22 cellular contexts compared by ENCODE assay signal in genomic region chr7:2657208-2657607, GRCh38. TPM values are rescaled to one million over a fixed set of nuclear protein-coding genes. Genes with fewer than 3 reads are reported as not detected.
"Had no signal": no experiment of that assay in that cellular context is flagged by ENCODE, and none has a peak within 500 bp of the region (broad histone marks: within the 10 kb centered on the region; RNA-seq: fewer than 3 reads in every experiment).

No MANE protein-coding gene starts in this region.

- H3K4me3 ChIP-seq: cardiac muscle cell, lower lobe of right lung, psoas muscle, right atrium auricular region, thyroid gland had no signal

- H3K4me1 Mint-ChIP-seq: activated CD4-positive, alpha-beta T cell treated with anti-CD3 and anti-CD28 coated beads, Interleukin-2, amount 10 ng/mL, durations not matched to agents 7 days and 5 days; T-cell had no signal

- DNase-seq: activated CD4-positive, alpha-beta T cell treated with anti-CD3 and anti-CD28 coated beads, Interleukin-2, amount 10 ng/mL, durations not matched to agents 7 days and 5 days; activated CD4-positive, CD25-positive, alpha-beta regulatory T cell treated with anti-CD3 and anti-CD28 coated beads, Interleukin-2, amount 50 U/mL, for 72 hours; activated CD8-positive, alpha-beta memory T cell treated with anti-CD3 and anti-CD28 coated beads, Interleukin-2, amount 50 U/mL, for 4 hours; activated naive CD4-positive, alpha-beta T cell treated with Interleukin-2 at 50 U/mL for 16 hours; activated T-cell treated with anti-CD3 and anti-CD28 coated beads, Interleukin-2, amount 50 U/mL, for 4 hours; amygdala; erythroblast; foreskin fibroblast; lower lobe of right lung; naive B cell; psoas muscle; stimulated activated CD4-positive, alpha-beta T cell treated with anti-CD3 and anti-CD28 coated beads, Interleukin-4, amount 100 ng/mL, for 24 hours; stimulated activated naive CD8-positive, alpha-beta T cell treated with anti-CD3 and anti-CD28 coated beads, Interleukin-15, Interleukin-2, amounts not matched to agents 100 U/mL and 50 U/mL, for 24 hours; T-cell; thyroid gland had no signal

- H3K27me3 ChIP-seq: cardiac muscle cell, right atrium auricular region, thyroid gland had no signal

- H3K9me3 ChIP-seq: lower lobe of right lung, psoas muscle, right atrium auricular region, thyroid gland had no signal

- FAIRE-seq: endometrium had no signal

- H3K27ac ChIP-seq: cardiac muscle cell, lower lobe of right lung, psoas muscle, right atrium auricular region, thyroid gland, VCaP had no signal

- H3K4me3 Mint-ChIP-seq: activated CD4-positive, alpha-beta T cell treated with anti-CD3 and anti-CD28 coated beads, Interleukin-2, amount 10 ng/mL, durations not matched to agents 7 days and 5 days; activated T-cell treated with anti-CD3 and anti-CD28 coated beads, Interleukin-2, amount 50 U/mL, for 4 hours; naive B cell; T-cell; T-helper 2 cell treated with Interferon-gamma antibody and Interleukin-4, amounts not matched to agents 5 μg/mL and 100 μg/mL, for 36 hours had no signal

- ATAC-seq: activated T-cell treated with anti-CD3 and anti-CD28 coated beads, Interleukin-2, amount 50 U/mL, for 4 hours; left lobe of liver; lower lobe of right lung; psoas muscle; stimulated activated naive CD8-positive, alpha-beta T cell treated with anti-CD3 and anti-CD28 coated beads, Interleukin-15, Interleukin-2, amounts not matched to agents 100 U/mL and 50 U/mL, for 24 hours; T-cell had no signal

- H3K9me3 Mint-ChIP-seq: activated CD4-positive, alpha-beta T cell treated with anti-CD3 and anti-CD28 coated beads, Interleukin-2, amount 10 ng/mL, durations not matched to agents 7 days and 5 days; activated T-cell treated with anti-CD3 and anti-CD28 coated beads, Interleukin-2, amount 50 U/mL, for 4 hours; activated T-helper 2 cell treated with anti-CD3 and anti-CD28 coated beads, Interferon-gamma antibody, Interleukin-2, Interleukin-4, amounts not matched to agents 10 μg/mL and 5 μg/mL and 100 μg/mL, durations not matched to agents 14 hours and 24 hours and 36 hours; naive B cell; T-cell; T-helper 2 cell treated with Interferon-gamma antibody and Interleukin-4, amounts not matched to agents 5 μg/mL and 100 μg/mL, for 36 hours had no signal

- H3K27ac Mint-ChIP-seq: activated CD4-positive, alpha-beta T cell treated with anti-CD3 and anti-CD28 coated beads, Interleukin-2, amount 10 ng/mL, durations not matched to agents 7 days and 5 days; activated T-helper 2 cell treated with anti-CD3 and anti-CD28 coated beads, Interferon-gamma antibody, Interleukin-2, Interleukin-4, amounts not matched to agents 10 μg/mL and 5 μg/mL and 100 μg/mL, durations not matched to agents 14 hours and 24 hours and 36 hours; T-cell; T-helper 2 cell treated with Interferon-gamma antibody and Interleukin-4, amounts not matched to agents 5 μg/mL and 100 μg/mL, for 36 hours had no signal

- H3K4me1 ChIP-seq: lower lobe of right lung, psoas muscle, right atrium auricular region, thyroid gland had no signal

- H3K27me3 Mint-ChIP-seq: activated CD4-positive, alpha-beta T cell treated with anti-CD3 and anti-CD28 coated beads, Interleukin-2, amount 10 ng/mL, durations not matched to agents 7 days and 5 days; naive B cell; T-cell had no signal

RNA-seq across cellular contexts. Expression of gene AMZ1, which starts 30.8 kb away (rescaled TPM):
- total RNA-seq: psoas muscle had no signal
